In the genomic region with DNA sequence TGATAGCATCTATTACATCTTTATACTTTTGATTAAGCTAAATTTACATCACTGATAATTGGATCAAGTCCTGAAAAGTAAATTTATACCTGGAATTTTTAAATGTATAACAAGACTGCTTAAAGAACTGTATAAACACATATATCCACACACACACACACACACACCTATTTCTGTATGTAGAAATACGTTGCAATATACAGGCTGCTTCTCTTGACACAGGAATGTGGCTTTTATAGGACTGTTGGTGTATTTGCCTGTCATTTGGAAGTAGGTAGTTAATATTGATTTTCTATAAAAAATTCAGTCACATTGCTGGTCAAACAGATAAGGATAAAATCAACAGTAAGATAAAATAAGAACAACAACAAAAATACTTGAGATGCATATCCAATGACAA, we compare ENCODE assay signal across 3 cellular contexts.
"Had no signal": no experiment of that assay in that cellular context is flagged by ENCODE, and none has a peak within 500 bp of the region (broad histone marks: within the 10 kb centered on the region; RNA-seq: fewer than 3 reads in every experiment).

No MANE protein-coding gene starts in this region.

- DNase-seq: GDM1, GF-D8 had no signal

- H3K4me3 ChIP-seq: GM12878 had no signal

- ATAC-seq: GM12878 had no signal
